In the genomic region with DNA sequence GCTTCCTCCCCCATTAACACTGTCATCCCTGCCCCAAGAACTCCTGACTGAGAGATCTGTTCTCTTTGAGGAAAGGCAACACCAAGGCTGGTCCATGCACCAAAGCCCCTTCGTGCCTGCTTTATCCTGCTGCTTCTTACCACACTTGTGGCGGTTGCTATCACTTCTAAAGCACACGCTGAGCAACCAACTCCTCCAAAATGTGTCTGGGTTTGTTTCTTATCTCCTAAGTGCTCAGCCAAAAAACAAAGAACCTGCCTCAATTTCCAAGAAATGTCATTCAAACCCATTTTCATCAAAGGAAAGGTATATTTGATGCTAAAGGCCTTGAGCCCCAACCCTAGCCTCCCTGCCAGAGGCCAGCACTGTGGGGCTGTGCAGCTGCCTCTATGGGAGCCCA, we compare ENCODE assay signal across 18 cellular contexts.
"Had no signal": no experiment of that assay in that cellular context is flagged by ENCODE, and none has a peak within 500 bp of the region (broad histone marks: within the 10 kb centered on the region; RNA-seq: fewer than 3 reads in every experiment).

No MANE protein-coding gene starts in this region.

- H3K27ac ChIP-seq: coronary artery, tibial artery, vagina had no signal

- H3K4me3 Mint-ChIP-seq: activated CD4-positive, alpha-beta memory T cell treated with anti-CD3 and anti-CD28 coated beads, Interleukin-2, amount 10 ng/mL, durations not matched to agents 7 days and 5 days; activated CD4-positive, alpha-beta T cell treated with anti-CD3 and anti-CD28 coated beads for 36 hours; activated naive CD4-positive, alpha-beta T cell treated with anti-CD3 and anti-CD28 coated beads, Interleukin-2, amount 50 U/mL, for 24 hours; nephron progenitor cell; stimulated activated effector memory CD8-positive, alpha-beta T cell treated with anti-CD3 and anti-CD28 coated beads, Interleukin-12 subunit alpha, Interleukin-12 subunit beta, amount 100 ng/mL, for 72 hours had no signal

- DNase-seq: activated CD4-positive, alpha-beta memory T cell treated with anti-CD3 and anti-CD28 coated beads, Interleukin-2, amount 10 ng/mL, durations not matched to agents 7 days and 5 days; activated CD4-positive, alpha-beta T cell treated with anti-CD3 and anti-CD28 coated beads for 36 hours; activated CD8-positive, alpha-beta memory T cell treated with anti-CD3 and anti-CD28 coated beads, Interleukin-2, amount 50 U/mL, for 4 hours; activated effector memory CD4-positive, alpha-beta T cell treated with anti-CD3 and anti-CD28 coated beads, Interleukin-2, amount 50 U/mL, for 16 hours; activated T-cell treated with anti-CD3 and anti-CD28 coated beads, Interleukin-2, amount 50 U/mL, for 48 hours; effector CD8-positive, alpha-beta T cell; foreskin melanocyte; heart left ventricle; nephron progenitor cell; stimulated activated CD4-positive, alpha-beta T cell treated with anti-CD3 and anti-CD28 coated beads, Interleukin-12 subunit alpha, Interleukin-12 subunit beta, amount 100 ng/mL, for 4 hours; stimulated activated CD4-positive, alpha-beta T cell treated with anti-CD3 and anti-CD28 coated beads, Interleukin-2, amount 100 ng/mL, for 24 hours; T-helper 2 cell; tibial artery had no signal

- H3K27me3 ChIP-seq: heart left ventricle, tibial artery, vagina had no signal

- H3K4me3 ChIP-seq: heart left ventricle, tibial artery, vagina had no signal

- H3K36me3 ChIP-seq: heart left ventricle, tibial artery, vagina, WERI-Rb-1 had no signal

- H3K27me3 Mint-ChIP-seq: activated naive CD4-positive, alpha-beta T cell treated with anti-CD3 and anti-CD28 coated beads, Interleukin-2, amount 50 U/mL, for 24 hours had no signal

- H3K4me1 Mint-ChIP-seq: activated naive CD4-positive, alpha-beta T cell treated with anti-CD3 and anti-CD28 coated beads, Interleukin-2, amount 50 U/mL, for 24 hours; stimulated activated effector memory CD8-positive, alpha-beta T cell treated with anti-CD3 and anti-CD28 coated beads, Interleukin-12 subunit alpha, Interleukin-12 subunit beta, amount 100 ng/mL, for 72 hours had no signal

- H3K36me3 Mint-ChIP-seq: activated naive CD4-positive, alpha-beta T cell treated with anti-CD3 and anti-CD28 coated beads, Interleukin-2, amount 50 U/mL, for 24 hours; stimulated activated effector memory CD8-positive, alpha-beta T cell treated with anti-CD3 and anti-CD28 coated beads, Interleukin-12 subunit alpha, Interleukin-12 subunit beta, amount 100 ng/mL, for 72 hours had no signal

- H3K27ac Mint-ChIP-seq: activated CD4-positive, alpha-beta memory T cell treated with anti-CD3 and anti-CD28 coated beads, Interleukin-2, amount 10 ng/mL, durations not matched to agents 7 days and 5 days; activated CD4-positive, alpha-beta T cell treated with anti-CD3 and anti-CD28 coated beads for 36 hours; activated naive CD4-positive, alpha-beta T cell treated with anti-CD3 and anti-CD28 coated beads, Interleukin-2, amount 50 U/mL, for 24 hours; nephron progenitor cell; stimulated activated effector memory CD8-positive, alpha-beta T cell treated with anti-CD3 and anti-CD28 coated beads, Interleukin-12 subunit alpha, Interleukin-12 subunit beta, amount 100 ng/mL, for 72 hours had no signal

- ATAC-seq: activated CD4-positive, alpha-beta T cell treated with anti-CD3 and anti-CD28 coated beads for 36 hours; stimulated activated effector memory CD8-positive, alpha-beta T cell treated with anti-CD3 and anti-CD28 coated beads, Interleukin-12 subunit alpha, Interleukin-12 subunit beta, amount 100 ng/mL, for 72 hours had no signal

- H3K9me3 Mint-ChIP-seq: activated CD4-positive, alpha-beta memory T cell treated with anti-CD3 and anti-CD28 coated beads, Interleukin-2, amount 10 ng/mL, durations not matched to agents 7 days and 5 days; activated naive CD4-positive, alpha-beta T cell treated with anti-CD3 and anti-CD28 coated beads, Interleukin-2, amount 50 U/mL, for 24 hours; nephron progenitor cell; stimulated activated effector memory CD8-positive, alpha-beta T cell treated with anti-CD3 and anti-CD28 coated beads, Interleukin-12 subunit alpha, Interleukin-12 subunit beta, amount 100 ng/mL, for 72 hours had no signal

- H3K9me3 ChIP-seq: heart left ventricle, tibial artery, vagina had no signal
